Comparison of ENCODE assay signal across 8 cellular contexts in the genomic region with DNA sequence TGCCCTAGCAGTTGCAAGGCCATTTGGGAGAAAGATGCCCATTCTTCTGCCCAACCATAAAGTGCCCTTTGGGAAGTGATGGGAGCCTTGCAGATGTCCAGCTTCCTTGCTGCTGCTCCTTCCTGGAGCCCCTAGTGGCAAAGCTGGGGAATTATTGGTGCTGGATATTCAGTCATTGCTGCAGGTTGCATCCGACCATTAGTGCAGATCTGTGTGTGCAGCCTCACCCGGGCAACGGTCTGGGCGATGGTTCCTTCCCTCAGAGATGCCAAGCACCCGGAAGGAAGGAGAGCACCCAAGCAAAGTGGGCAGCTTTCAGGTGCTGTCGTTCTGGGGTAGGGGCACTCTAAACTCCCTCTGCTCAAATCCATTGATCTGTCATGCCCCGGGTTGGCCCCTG.
DNase-seq lines count a peak whose midpoint lies in the region; ATAC-seq and TF ChIP-seq lines count a peak whose summit lies in the region.

No MANE protein-coding gene starts in this region.

- no peaks in the 10 kb centered on the region for H3K4me1 Mint-ChIP-seq in Caco-2 (ENCODE audit: low read depth, unreplicated experiment)

- H3K9me3 ChIP-seq in Caco-2: no peaks in the 10 kb centered on the region

- POLR2A ChIA-PET in Caco-2 (lab: Charles Lee): no interaction called here
- POLR2A ChIA-PET in HEK293T (lab: Yijun Ruan, JAX): no interaction called here
- POLR2A ChIA-PET in RWPE1 (lab: Yijun Ruan, JAX; ENCODE audit: low non-redundant PET): no interaction called here

- no TSS peak for BruUV-seq in Caco-2 (replicated peaks; lab: Mats Ljungman, UMichigan)

- H3K4me1 ChIP-seq in Caco-2: no peaks in the 10 kb centered on the region

- TF ChIP-seq CTCF in Caco-2 (IDR thresholded peaks at IDR 0.05; ENCODE audit: insufficient read depth in 1 of 2, low read depth in 1 of 2, low read length in 1 of 2, severe bottlenecking in 1 of 2, unreplicated experiment in 1 of 2): peak; percentile 41 to 55
- peak; percentile 72 for TF ChIP-seq CTCF in RWPE1 (conservative IDR thresholded peaks at IDR 0.05; ENCODE audit: low read depth)
- TF ChIP-seq CTCF in fibroblast of the aortic adventitia (IDR thresholded peaks at IDR 0.05; ENCODE audit: insufficient read depth, low read length): peak; percentile 96

- H3K4me3 Mint-ChIP-seq in Caco-2 (ENCODE audit: unreplicated experiment): no peak overlapping the region

- H3K4me3 ChIP-seq in Caco-2 (ENCODE audit: low read depth, low read length) (no peak overlapping the region), fibroblast of the aortic adventitia (ENCODE audit: low read depth, low read length) (no peak overlapping the region)

- CTCF ChIA-PET in Caco-2 (lab: Charles Lee): no interaction called here
- CTCF ChIA-PET in HEK293T (lab: Yijun Ruan, JAX): interaction anchor here (0.9 to 1.9 kb wide), 6 partner anchors 15 to 378 kb away, joined by 3 to 5 read pairs (median 4); no protein-coding TSS in a partner anchor
- CTCF ChIA-PET in RWPE1 (lab: Yijun Ruan, JAX): interaction anchor here (0.6 to 1.4 kb wide), 14 partner anchors 10 to 885 kb away, joined by 3 to 6 read pairs (median 4); no protein-coding TSS in a partner anchor

- H3K27me3 Mint-ChIP-seq in Caco-2 (ENCODE audit: insufficient read depth, unreplicated experiment): peaks cover 13% of the 10 kb centered on the region

- H3K9me3 Mint-ChIP-seq in Caco-2 (ENCODE audit: unreplicated experiment): no peaks in the 10 kb centered on the region

- no peaks in the 10 kb centered on the region for H3K27me3 ChIP-seq in Caco-2 (replicated peaks; ENCODE audit: control insufficient read depth, insufficient read depth, low read length)

- no peaks in the 10 kb centered on the region for H3K36me3 Mint-ChIP-seq in Caco-2 (ENCODE audit: insufficient read depth, unreplicated experiment)

- intact Hi-C loops in Caco-2 (cut with micrococcal nuclease; ENCODE audit: unreplicated experiment): no loop called here

- no peak for ATAC-seq in GM18868 (IDR thresholded peaks at IDR 0.05; ENCODE audit: unreplicated experiment)

- DNase-seq in Caco-2 (peak in 1 of 2 experiments; percentile 14), HEK293T (ENCODE audit: extremely low spot score) (peak; percentile 84), RWPE1 (ENCODE audit: low spot score) (peak; percentile 64), fibroblast of the aortic adventitia (ENCODE audit: low read depth) (peak; percentile 62), pulmonary artery endothelial cell (ENCODE audit: low read depth, low spot score) (peak; percentile 19)
- DNase-seq in activated CD4-positive, CD25-positive, alpha-beta regulatory T cell (lab: John Stamatoyannopoulos, UW): no peak
- no peak for DNase-seq in stimulated activated CD4-positive, alpha-beta T cell treated with anti-CD3 and anti-CD28 coated beads, Interleukin-4, amount 100 ng/mL, for 1 hour

- no peak overlapping the region for H3K27ac ChIP-seq in RWPE1

- H3K27ac Mint-ChIP-seq in Caco-2 (ENCODE audit: unreplicated experiment): no peak overlapping the region

- H3K36me3 ChIP-seq in Caco-2 (ENCODE audit: control insufficient read depth, insufficient read depth, low read length): no peaks in the 10 kb centered on the region

TF ChIP-seq in HEK293T, 16 proteins besides CTCF, POLR2A, EP300 and RAD21:
- TF ChIP-seq SP1 (IDR thresholded peaks at IDR 0.05) (no peak), HDGF (IDR thresholded peaks at IDR 0.05; ENCODE audit: borderline replicate concordance) (no peak), ZNF384 (IDR thresholded peaks at IDR 0.05) (no peak), ARNT (IDR thresholded peaks at IDR 0.05) (no peak), SUZ12 (IDR thresholded peaks at IDR 0.05) (no peak), LEF1 (IDR thresholded peaks at IDR 0.05; ENCODE audit: borderline replicate concordance) (no peak), FOXM1 (IDR thresholded peaks at IDR 0.05; ENCODE audit: borderline replicate concordance) (no peak), FOXA1 (IDR thresholded peaks at IDR 0.05) (no peak), NFRKB (IDR thresholded peaks at IDR 0.05) (no peak), ELF4 (IDR thresholded peaks at IDR 0.05) (no peak), CTBP1 (IDR thresholded peaks at IDR 0.05; ENCODE audit: borderline replicate concordance) (no peak), TARDBP (IDR thresholded peaks at IDR 0.05) (no peak), FOXK2 (IDR thresholded peaks at IDR 0.05) (no peak), BHLHE40 (IDR thresholded peaks at IDR 0.05; ENCODE audit: borderline replicate concordance) (no peak)
- TF ChIP-seq, protein P1, sequence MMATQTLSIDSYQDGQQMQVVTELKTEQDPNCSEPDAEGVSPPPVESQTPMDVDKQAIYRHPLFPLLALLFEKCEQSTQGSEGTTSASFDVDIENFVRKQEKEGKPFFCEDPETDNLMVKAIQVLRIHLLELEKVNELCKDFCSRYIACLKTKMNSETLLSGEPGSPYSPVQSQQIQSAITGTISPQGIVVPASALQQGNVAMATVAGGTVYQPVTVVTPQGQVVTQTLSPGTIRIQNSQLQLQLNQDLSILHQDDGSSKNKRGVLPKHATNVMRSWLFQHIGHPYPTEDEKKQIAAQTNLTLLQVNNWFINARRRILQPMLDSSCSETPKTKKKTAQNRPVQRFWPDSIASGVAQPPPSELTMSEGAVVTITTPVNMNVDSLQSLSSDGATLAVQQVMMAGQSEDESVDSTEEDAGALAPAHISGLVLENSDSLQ (IDR thresholded peaks at IDR 0.05): no peak

Comparison
In these comparisons a context has a peak if more than half of its experiments do, and no peak if none do; other contexts are left out.
1. DNase-seq: peak in HEK293T (single experiment), RWPE1 (single experiment), fibroblast of the aortic adventitia (single experiment) and pulmonary artery endothelial cell (single experiment); none in activated CD4-positive, CD25-positive, alpha-beta regulatory T cell (0 of 4) and stimulated activated CD4-positive, alpha-beta T cell treated with anti-CD3 and anti-CD28 coated beads, Interleukin-4, amount 100 ng/mL, for 1 hour (single experiment).
2. Peak in every context shown above with its lines, with median percentiles within 50 percentile points of each other: CTCF ChIP-seq.